In the genomic region with DNA sequence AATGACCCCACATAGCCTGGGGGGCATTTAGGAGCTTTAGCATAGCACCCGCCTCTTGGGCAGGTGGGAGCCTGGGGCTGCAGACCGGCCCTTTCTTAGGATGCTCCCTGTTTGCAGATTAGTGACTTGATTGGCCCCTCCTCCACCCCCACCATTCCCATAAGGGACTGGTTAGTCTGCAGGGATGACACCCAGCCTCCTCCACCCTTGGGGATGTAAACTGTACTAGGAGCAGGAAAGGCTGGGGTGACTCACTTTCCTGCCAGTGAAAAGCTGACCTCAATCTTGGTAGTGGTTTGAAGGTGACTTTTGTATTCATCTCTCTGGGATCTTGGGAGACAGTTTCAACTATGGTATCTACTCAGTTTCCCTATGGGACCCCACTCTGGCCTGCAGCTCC, we compare ENCODE assay signal across 12 cellular contexts. TPM values are rescaled to one million over a fixed set of nuclear protein-coding genes. Genes with fewer than 3 reads are reported as not detected.
A peak's percentile ranks its signal among the peaks of the same experiment; 100 is the strongest.
DNase-seq lines count a peak whose midpoint lies in the region; ATAC-seq and TF ChIP-seq lines count a peak whose summit lies in the region.
"Had no signal": no experiment of that assay in that cellular context is flagged by ENCODE, and none has a peak within 500 bp of the region (broad histone marks: within the 10 kb centered on the region; RNA-seq: fewer than 3 reads in every experiment).

No MANE protein-coding gene starts in this region.

- BruUV-seq in Panc1 (replicated peaks; lab: Mats Ljungman, UMichigan) = no TSS peak

- H3K9me3 ChIP-seq in Panc1 (ENCODE audit: control insufficient read depth, insufficient read depth, low read depth, low read length) (no peaks in the 10 kb centered on the region), esophagus muscularis mucosa (peaks cover 0 to 8% (median 5%) of the 10 kb centered on the region in 4 donors), psoas muscle (peaks cover 5% of the 10 kb centered on the region), thyroid gland (no peaks in the 10 kb centered on the region)

- in situ Hi-C loops in Panc1 (cut with HindIII; ENCODE audit: low pct_unique_long_range_greater_than_20kb, low sequenced_read_pairs) = no loop called here

- intact Hi-C loops in Panc1 (cut with micrococcal nuclease; ENCODE audit: unreplicated experiment) = no loop called here
- intact Hi-C loops in esophagus muscularis mucosa (cut with DNase I) = no loop called here
- intact Hi-C loops in psoas muscle (cut with DNase I) = no loop called here
- intact Hi-C loops in thyroid gland (cut with DNase I) = no loop called here

- DNase-seq in GM03348 (ENCODE audit: low spot score) (peak; percentile 88), Panc1 (ENCODE audit: low read depth, low spot score) (no peak), esophagus muscularis mucosa (ENCODE audit: extremely low spot score) (no peak), psoas muscle (no peak), NCI-H1092 treated with DMSO at 0.1 percent for 48 hours (lab: John Stamatoyannopoulos, UW) (no peak), NOMO-1 (lab: John Stamatoyannopoulos, UW; ENCODE audit: unreplicated experiment in 2 of 2) (no peak), NCI-H82 (lab: John Stamatoyannopoulos, UW) (no peak), thyroid gland (no peak)
- DNase-seq: anterior cingulate cortex; NCI-H2029; stimulated activated CD4-positive, alpha-beta T cell treated with anti-CD3 and anti-CD28 coated beads, Interleukin-12 subunit alpha, Interleukin-12 subunit beta, amount 100 ng/mL, for 4 hours; stimulated activated naive CD4-positive, alpha-beta T cell treated with Interleukin-2 at 50 U/mL for 16 hours had no signal

- ATAC-seq in Panc1 (peak; percentile 83), psoas muscle (peak; percentile 46 to 72 (median 68))

- H3K4me3 ChIP-seq in Panc1 (ENCODE audit: low read depth in 2 of 2, low read length in 2 of 2) (no peak overlapping the region), esophagus muscularis mucosa (no peak overlapping the region), psoas muscle (no peak overlapping the region), thyroid gland (replicated peaks in 1 of 3) (no peak overlapping the region)

- H3K27me3 ChIP-seq in Panc1 (ENCODE audit: control insufficient read depth, insufficient read depth, low read length) (no peaks in the 10 kb centered on the region), esophagus muscularis mucosa (no peaks in the 10 kb centered on the region), psoas muscle (ENCODE audit: insufficient read depth in 3 of 3, low read length in 2 of 3) (no peaks in the 10 kb centered on the region), thyroid gland (no peaks in the 10 kb centered on the region)

- no peak for TF ChIP-seq EP300 in esophagus muscularis mucosa (IDR thresholded peaks at IDR 0.05)

- CTCF ChIA-PET in Panc1 (lab: Charles Lee) = no interaction called here

- H3K4me1 ChIP-seq in Panc1 (ENCODE audit: control insufficient read depth, insufficient read depth, low read length) (no peaks in the 10 kb centered on the region), esophagus muscularis mucosa (peaks cover 37 to 67% (median 64%) of the 10 kb centered on the region in 4 donors), psoas muscle (peaks cover 39% of the 10 kb centered on the region), thyroid gland (peaks cover 0 to 18% of the 10 kb centered on the region in 2 donors)

- POLR2A ChIA-PET in Panc1 (lab: Charles Lee) = no interaction called here

- H3K36me3 ChIP-seq in Panc1 (ENCODE audit: control insufficient read depth, insufficient read depth, low read length) (no peaks in the 10 kb centered on the region), esophagus muscularis mucosa (no peaks in the 10 kb centered on the region), psoas muscle (ENCODE audit: insufficient read depth in 1 of 2, low read depth in 1 of 2) (no peaks in the 10 kb centered on the region), thyroid gland (no peaks in the 10 kb centered on the region)

- TF ChIP-seq CTCF in Panc1 (IDR thresholded peaks at IDR 0.05) = no peak
- TF ChIP-seq CTCF in esophagus muscularis mucosa (IDR thresholded peaks at IDR 0.05) = no peak
- no peak for TF ChIP-seq CTCF in psoas muscle (IDR thresholded peaks at IDR 0.05)
- no peak for TF ChIP-seq CTCF in thyroid gland (IDR thresholded peaks at IDR 0.05)

- H3K27ac ChIP-seq in Panc1 (ENCODE audit: low read length) (no peak overlapping the region), esophagus muscularis mucosa (replicated peaks in 1 of 4) (peak overlapping the region in 3 of 4 donors; percentile 24 to 72 (median 42)), psoas muscle (no peak overlapping the region), thyroid gland (no peak overlapping the region)

- 90% methylated on average over 2 of the region's 2 CpGs for WGBS in esophagus muscularis mucosa
- WGBS in psoas muscle, 3 donors = 87 to 90% (median 90%) methylated on average over 2 of the region's 2 CpGs
- WGBS in thyroid gland, 2 donors = 95 to 100% methylated on average over 2 of the region's 2 CpGs

- TF ChIP-seq POLR2A in esophagus muscularis mucosa (IDR thresholded peaks at IDR 0.05; ENCODE audit: low read depth) (no peak), thyroid gland (IDR thresholded peaks at IDR 0.05) (no peak)

RNA-seq across cellular contexts. Expression of a gene that starts 24.2 kb away (rescaled TPM):
- total RNA-seq in Panc1 (2021; ENCODE audit: unreplicated experiment) (26.5 TPM), esophagus muscularis mucosa (100 to 1,000 TPM in 2 of 4 donors, 10 to 100 TPM in 2; 63.1 to 137 (median 87.7) TPM), psoas muscle (10 to 100 TPM; 25.4 to 40.5 (median 29.7) TPM), thyroid gland (10 to 100 TPM; 18.7 to 29.8 (median 23.6) TPM)
- 18.6 TPM for polyA plus RNA-seq in Panc1 (2012; ENCODE audit: insufficient read length)
- 10 to 100 TPM; 11.3 to 26.9 (median 11.9) TPM for polyA plus RNA-seq in psoas muscle

Comparison
In these comparisons a context has a peak if more than half of its experiments do, and no peak if none do; other contexts are left out.
1. H3K27ac ChIP-seq: peak in esophagus muscularis mucosa (3 of 4); none in Panc1 (single experiment), psoas muscle (single experiment) and thyroid gland (0 of 3).